In the genomic region with DNA sequence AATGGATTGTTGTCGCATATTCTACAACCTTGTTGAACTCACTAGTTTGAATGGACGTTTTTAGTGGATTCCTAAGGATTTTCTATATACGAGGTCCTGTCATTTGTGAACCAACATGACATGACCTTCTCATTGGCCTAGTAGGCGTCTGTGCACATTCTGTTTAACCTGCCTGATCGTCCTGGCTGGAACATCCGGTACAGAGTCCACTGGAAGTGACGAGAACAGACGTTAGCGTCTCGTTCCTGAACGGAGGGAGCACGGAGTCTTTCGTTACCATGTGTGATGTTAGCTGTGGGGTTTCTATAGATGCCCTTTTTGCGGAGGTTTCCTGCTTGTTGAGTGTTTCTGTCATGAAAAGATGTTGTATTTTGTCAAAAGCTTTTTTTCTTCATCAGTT, we compare ENCODE assay signal across 27 cellular contexts.
"Had no signal": no experiment of that assay in that cellular context is flagged by ENCODE, and none has a peak within 500 bp of the region (broad histone marks: within the 10 kb centered on the region; RNA-seq: fewer than 3 reads in every experiment).

No MANE protein-coding gene starts in this region.

- H3K36me3 ChIP-seq: lower lobe of right lung, neural progenitor cell, neutrophil, ovary, sigmoid colon, thyroid gland, transverse colon, vagina had no signal

- H3K27me3 ChIP-seq: neural progenitor cell, neutrophil, ovary, thyroid gland, transverse colon, vagina had no signal

- ATAC-seq: left cardiac atrium; left lobe of liver; lower lobe of right lung; natural killer cell; right cardiac atrium; stimulated activated memory B cell treated with anti-CD40 and anti-IgM and Interleukin-4, amounts not matched to agents 10 μg/mL and 1 μg/mL and 100 μg/mL, for 72 hours had no signal

- DNase-seq: hippocampal formation; kidney glomerular epithelial cell; left cardiac atrium; lower lobe of right lung; mammary epithelial cell; mesenchymal stem cell; naive B cell; natural killer cell; nephron progenitor cell; occipital lobe; ovary; right cardiac atrium; small intestine; stimulated activated CD4-positive, alpha-beta T cell treated with anti-CD3 and anti-CD28 coated beads, Interleukin-1b, Interleukin-23, amount 100 ng/mL, for 48 hours; stimulated activated CD4-positive, alpha-beta T cell treated with anti-CD3 and anti-CD28 coated beads, Interleukin-2, amount 100 ng/mL, for 48 hours; stimulated activated CD4-positive, alpha-beta T cell treated with anti-CD3 and anti-CD28 coated beads, Interleukin-4, amount 100 ng/mL, for 4 hours; stimulated activated CD8-positive, alpha-beta memory T cell treated with anti-CD3 and anti-CD28 coated beads, Interleukin-4, amount 100 ng/mL, for 48 hours; stimulated activated naive CD4-positive, alpha-beta T cell treated with Interleukin-2 at 50 U/mL for 16 hours; substantia nigra; thyroid gland; transverse colon had no signal

- H3K4me2 ChIP-seq: neural progenitor cell had no signal

- H3K9me3 ChIP-seq: neutrophil, thyroid gland had no signal

- H3K4me1 ChIP-seq: lower lobe of right lung, neural progenitor cell, sigmoid colon, thyroid gland, transverse colon, vagina had no signal

- H3K4me3 ChIP-seq: lower lobe of right lung, neural progenitor cell, ovary, sigmoid colon, thyroid gland, transverse colon, vagina had no signal

- H3K27ac ChIP-seq: lower lobe of right lung, neural progenitor cell, neutrophil, ovary, sigmoid colon, thyroid gland, transverse colon, vagina had no signal

- H2AFZ ChIP-seq: neural progenitor cell had no signal
